ENCODE assay signal across 9 cellular contexts in the genomic region with DNA sequence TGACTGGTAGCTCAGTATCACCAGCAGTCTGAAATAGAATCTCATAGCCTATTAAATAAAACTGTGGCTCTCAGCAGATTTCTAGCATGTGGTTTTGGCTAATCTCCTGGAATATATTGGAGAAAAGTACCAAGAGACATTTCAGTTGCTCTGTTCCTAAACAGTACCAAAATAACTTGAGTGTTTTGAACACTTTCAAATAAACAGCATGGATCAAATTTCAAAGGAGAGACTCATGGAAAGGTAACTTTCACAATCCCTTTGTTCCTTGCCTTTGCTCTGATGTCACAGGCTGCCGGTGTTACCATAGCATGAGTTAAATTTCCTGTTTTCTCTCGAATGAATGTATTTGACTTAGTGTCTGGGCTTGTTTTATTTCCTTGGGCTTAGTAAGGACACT. TPM values are rescaled to one million over a fixed set of nuclear protein-coding genes. Genes with fewer than 3 reads are reported as not detected.
DNase-seq lines count a peak whose midpoint lies in the region; ATAC-seq and TF ChIP-seq lines count a peak whose summit lies in the region.
"Had no signal": no experiment of that assay in that cellular context is flagged by ENCODE, and none has a peak within 500 bp of the region (broad histone marks: within the 10 kb centered on the region; RNA-seq: fewer than 3 reads in every experiment).

No MANE protein-coding gene starts in this region.

- peak overlapping the region; percentile 85 for H3K27ac ChIP-seq in vagina

- H3K27me3 ChIP-seq in vagina = no peaks in the 10 kb centered on the region

- TF ChIP-seq POLR2A in vagina (IDR thresholded peaks at IDR 0.05) = no peak

- H3K36me3 ChIP-seq in vagina = no peaks in the 10 kb centered on the region

- peak in 5 of 6 experiments; percentile 4 to 25 (median 16) for DNase-seq in stimulated activated naive CD4-positive, alpha-beta T cell (lab: John Stamatoyannopoulos, UW)
- no peak for DNase-seq in stimulated activated naive CD4-positive, alpha-beta T cell treated with Interleukin-2 at 50 U/mL for 16 hours (lab: John Stamatoyannopoulos, UW)
- DNase-seq in amniotic epithelial cell (ENCODE audit: low read depth) (peak; percentile 70), left kidney (ENCODE audit: low read depth, low spot score) (peak; percentile 47), vagina (ENCODE audit: extremely low spot score in 2 of 2) (no peak), COLO668 (lab: John Stamatoyannopoulos, UW; ENCODE audit: unreplicated experiment) (no peak), GM19240 (ENCODE audit: insufficient read length, low spot score) (no peak)
- DNase-seq: NCI-H2081 had no signal

- peaks cover 29% of the 10 kb centered on the region for H3K4me1 ChIP-seq in vagina

- intact Hi-C loops in vagina (cut with DNase I) = loop anchor here (5.0 kb wide), 1 partner anchor 44 kb away; no protein-coding TSS in a partner anchor

- TF ChIP-seq CTCF in vagina (IDR thresholded peaks at IDR 0.05) = no peak

- H3K9me3 ChIP-seq in vagina = no peaks in the 10 kb centered on the region

- no peak for ATAC-seq in GM18861 (IDR thresholded peaks at IDR 0.05; ENCODE audit: unreplicated experiment)

- no peak overlapping the region for H3K4me3 ChIP-seq in vagina

RNA-seq across cellular contexts. Expression of gene ARG2, which starts 3.4 kb away (rescaled TPM):
- total RNA-seq in vagina = 14.2 TPM

RNA-seq across cellular contexts. Expression of gene PIGH, which starts 23.0 kb away (rescaled TPM):
- 24.1 TPM for total RNA-seq in vagina

RNA-seq across cellular contexts. Expression of gene VTI1B, which starts 51.3 kb away (rescaled TPM):
- 62.1 TPM for total RNA-seq in vagina

Comparison
In these comparisons a context has a peak if more than half of its experiments do, and no peak if none do; other contexts are left out.
1. DNase-seq: peak in stimulated activated naive CD4-positive, alpha-beta T cell (5 of 6), amniotic epithelial cell (single experiment) and left kidney (single experiment); none in stimulated activated naive CD4-positive, alpha-beta T cell treated with Interleukin-2 at 50 U/mL for 16 hours (single experiment), vagina (0 of 2), COLO668 (single experiment) and GM19240 (single experiment).